ENCODE assay signal across 21 cellular contexts in genomic region chr11:72899238-72899637, GRCh38.
"Had no signal": no experiment of that assay in that cellular context is flagged by ENCODE, and none has a peak within 500 bp of the region (broad histone marks: within the 10 kb centered on the region; RNA-seq: fewer than 3 reads in every experiment).

No MANE protein-coding gene starts in this region.

- H3K27ac ChIP-seq: esophagus muscularis mucosa, left lung, ovary, prostate gland, testis, uterus, WERI-Rb-1 had no signal

- DNase-seq: activated CD4-positive, alpha-beta T cell treated with anti-CD3 and anti-CD28 coated beads for 1 hour; activated CD4-positive, alpha-beta T cell treated with anti-CD3 and anti-CD28 coated beads, Interleukin-2, amount 50 U/mL, for 1 hour; activated CD8-positive, alpha-beta T cell treated with anti-CD3 and anti-CD28 coated beads, Interleukin-2, amount 10 ng/mL, durations not matched to agents 7 days and 5 days; activated gamma-delta T cell treated with Interleukin-2 at 50 U/mL for 16 hours; activated T-cell treated with anti-CD3 and anti-CD28 coated beads, Interleukin-2, amount 50 U/mL, for 1 hour; effector memory CD4-positive, alpha-beta T cell; left lung; ovary; spleen; stimulated activated CD4-positive, alpha-beta T cell treated with anti-CD3 and anti-CD28 coated beads, Interleukin-4, amount 100 ng/mL, for 1 hour; stimulated activated naive CD4-positive, alpha-beta T cell; testis; trophoblast cell; uterus; WERI-Rb-1 had no signal

- H3K9me3 ChIP-seq: esophagus muscularis mucosa, left lung, ovary, prostate gland, spleen, testis, uterus had no signal

- ATAC-seq: activated CD8-positive, alpha-beta T cell treated with anti-CD3 and anti-CD28 coated beads, Interleukin-2, amount 10 ng/mL, durations not matched to agents 7 days and 5 days; left lung; natural killer cell treated with Interleukin-12 subunit alpha and Interleukin-12 subunit beta and Interleukin-15 and Interleukin-18, amount 100 ng/mL, for 72 hours had no signal

- H3K36me3 ChIP-seq: ovary, prostate gland, uterus, WERI-Rb-1 had no signal

- H3K27me3 ChIP-seq: esophagus muscularis mucosa, left lung, ovary, spleen, testis, uterus had no signal

- H3K27ac Mint-ChIP-seq: activated CD8-positive, alpha-beta T cell treated with anti-CD3 and anti-CD28 coated beads, Interleukin-2, amount 10 ng/mL, durations not matched to agents 7 days and 5 days; activated naive CD4-positive, alpha-beta T cell treated with anti-CD3 and anti-CD28 coated beads, Interleukin-2, amount 50 U/mL, for 24 hours; mesothelial cell of epicardium; natural killer cell treated with Interleukin-12 subunit alpha and Interleukin-12 subunit beta and Interleukin-15 and Interleukin-18, amount 100 ng/mL, for 72 hours had no signal

- H3K4me3 ChIP-seq: esophagus muscularis mucosa, left lung, ovary, prostate gland, spleen, testis, uterus had no signal

- H3K9me3 Mint-ChIP-seq: activated naive CD4-positive, alpha-beta T cell treated with anti-CD3 and anti-CD28 coated beads, Interleukin-2, amount 50 U/mL, for 24 hours; central memory CD8-positive, alpha-beta T cell; mesothelial cell of epicardium; natural killer cell treated with Interleukin-12 subunit alpha and Interleukin-12 subunit beta and Interleukin-15 and Interleukin-18, amount 100 ng/mL, for 72 hours had no signal

- H3K4me1 Mint-ChIP-seq: activated naive CD4-positive, alpha-beta T cell treated with anti-CD3 and anti-CD28 coated beads, Interleukin-2, amount 50 U/mL, for 24 hours; central memory CD8-positive, alpha-beta T cell; mesothelial cell of epicardium had no signal

- H3K27me3 Mint-ChIP-seq: activated naive CD4-positive, alpha-beta T cell treated with anti-CD3 and anti-CD28 coated beads, Interleukin-2, amount 50 U/mL, for 24 hours; central memory CD8-positive, alpha-beta T cell; natural killer cell treated with Interleukin-12 subunit alpha and Interleukin-12 subunit beta and Interleukin-15 and Interleukin-18, amount 100 ng/mL, for 72 hours had no signal

- H3K36me3 Mint-ChIP-seq: natural killer cell treated with Interleukin-12 subunit alpha and Interleukin-12 subunit beta and Interleukin-15 and Interleukin-18, amount 100 ng/mL, for 72 hours had no signal

- H3K4me3 Mint-ChIP-seq: activated CD8-positive, alpha-beta T cell treated with anti-CD3 and anti-CD28 coated beads, Interleukin-2, amount 10 ng/mL, durations not matched to agents 7 days and 5 days; activated naive CD4-positive, alpha-beta T cell treated with anti-CD3 and anti-CD28 coated beads, Interleukin-2, amount 50 U/mL, for 24 hours; central memory CD8-positive, alpha-beta T cell; mesothelial cell of epicardium; natural killer cell treated with Interleukin-12 subunit alpha and Interleukin-12 subunit beta and Interleukin-15 and Interleukin-18, amount 100 ng/mL, for 72 hours had no signal

- H3K4me1 ChIP-seq: esophagus muscularis mucosa, left lung, prostate gland, testis, uterus had no signal
